ENCODE assay signal across 8 cellular contexts in genomic region chrX:71095033-71095432, GRCh38. TPM values are rescaled to one million over a fixed set of nuclear protein-coding genes. Genes with fewer than 3 reads are reported as not detected.
DNase-seq lines count a peak whose midpoint lies in the region; ATAC-seq and TF ChIP-seq lines count a peak whose summit lies in the region.

No MANE protein-coding gene starts in this region.

- peaks cover 29% of the 10 kb centered on the region for H3K4me1 ChIP-seq in CD8-positive, alpha-beta T cell (ENCODE audit: insufficient read depth, low read length)
- H3K4me1 ChIP-seq in duodenal mucosa (ENCODE audit: control insufficient read depth in 1 of 2, insufficient read depth in 2 of 2, low read length in 2 of 2) (peaks cover 10 to 21% of the 10 kb centered on the region in 2 donors), neuron (ENCODE audit: insufficient read depth, low read length) (no peaks in the 10 kb centered on the region)

- intact Hi-C loops in CD8-positive, alpha-beta T cell (cut with DNase I, micrococcal nuclease) = loop anchor here (1.0 to 10.0 kb wide), 7 partner anchors 27 to 640 kb away; partner anchors contain the start of genes OGT (in 2 of the 2), SNX12 (in 2 of the 2) and TAF1 (in 2 of the 2)

- ATAC-seq in CD8-positive, alpha-beta T cell = no peak
- ATAC-seq in GM18498 (IDR thresholded peaks at IDR 0.05; ENCODE audit: unreplicated experiment) (no peak), HG03354 (IDR thresholded peaks at IDR 0.05; ENCODE audit: poor library complexity, severe bottlenecking, unreplicated experiment) (no peak)

- H3K4me3 Mint-ChIP-seq in CD8-positive, alpha-beta T cell = peak overlapping the region; percentile 93

- no peaks in the 10 kb centered on the region for H3K27me3 Mint-ChIP-seq in CD8-positive, alpha-beta T cell (ENCODE audit: low read depth)

- H3K27ac ChIP-seq in CD8-positive, alpha-beta T cell (ENCODE audit: low read depth, low read length) = peak overlapping the region; percentile 34
- no peak overlapping the region for H3K27ac ChIP-seq in duodenal mucosa (ENCODE audit: low read depth, low read length)

- H3K36me3 ChIP-seq in CD8-positive, alpha-beta T cell (ENCODE audit: insufficient read depth, low read length) = no peaks in the 10 kb centered on the region
- H3K36me3 ChIP-seq in duodenal mucosa (ENCODE audit: control insufficient read depth in 1 of 2, insufficient read depth in 2 of 2, low read length in 2 of 2) (no peaks in the 10 kb centered on the region), neuron (ENCODE audit: insufficient read depth, low read length) (no peaks in the 10 kb centered on the region)

- DNase-seq in CD8-positive, alpha-beta T cell = no peak
- DNase-seq in LNCaP clone FGC (ENCODE audit: low read depth) (no peak), SIG-M5 treated with dmso at 0.1 percent for 504 hours (lab: John Stamatoyannopoulos, UW; ENCODE audit: unreplicated experiment) (no peak)
- no peak for DNase-seq in activated CD8-positive, alpha-beta memory T cell treated with anti-CD3 and anti-CD28 coated beads, Interleukin-2, amount 50 U/mL, for 4 hours

- peak overlapping the region; percentile 60 for H3K27ac Mint-ChIP-seq in CD8-positive, alpha-beta T cell

- no peaks in the 10 kb centered on the region for H3K27me3 ChIP-seq in CD8-positive, alpha-beta T cell (ENCODE audit: insufficient read depth, low read length)
- H3K27me3 ChIP-seq in duodenal mucosa (ENCODE audit: control insufficient read depth in 1 of 2, insufficient read depth in 2 of 2, low read length in 2 of 2) (no peaks in the 10 kb centered on the region), neuron (ENCODE audit: insufficient read depth, low read length) (no peaks in the 10 kb centered on the region)

- CTCF ChIA-PET in CD8-positive, alpha-beta T cell (lab: Charles Lee) = no interaction called here

- H3K4me3 ChIP-seq in CD8-positive, alpha-beta T cell (ENCODE audit: low read depth, low read length) = peak overlapping the region; percentile 73
- H3K4me3 ChIP-seq in LNCaP clone FGC (ENCODE audit: low read depth, low read length) (peak overlapping the region; percentile 60), duodenal mucosa (ENCODE audit: low read depth in 1 of 2, low read length in 2 of 2) (peak overlapping the region; percentile 66 to 86), neuron (ENCODE audit: low read length) (peak overlapping the region; percentile 59)

- peaks cover 4% of the 10 kb centered on the region for H3K36me3 Mint-ChIP-seq in CD8-positive, alpha-beta T cell

- TF ChIP-seq CTCF in CD8-positive, alpha-beta T cell (IDR thresholded peaks at IDR 0.05) = no peak
- TF ChIP-seq CTCF in LNCaP clone FGC (IDR thresholded peaks at IDR 0.05; ENCODE audit: control insufficient read depth, extremely low read depth, insufficient read depth) = no peak

- H3K4me1 Mint-ChIP-seq in CD8-positive, alpha-beta T cell (ENCODE audit: low read depth) = peaks cover 35% of the 10 kb centered on the region

- POLR2A ChIA-PET in CD8-positive, alpha-beta T cell (lab: Charles Lee) = no interaction called here

- peak overlapping the region; percentile 47 to 61 for H3K9ac ChIP-seq in duodenal mucosa (ENCODE audit: low read depth in 1 of 2, low read length in 2 of 2)

- no peaks in the 10 kb centered on the region for H3K9me3 ChIP-seq in CD8-positive, alpha-beta T cell (ENCODE audit: low read length)
- H3K9me3 ChIP-seq in duodenal mucosa (ENCODE audit: control insufficient read depth in 1 of 2, low read length in 2 of 2) (no peaks in the 10 kb centered on the region), neuron (ENCODE audit: low read length) (no peaks in the 10 kb centered on the region)

- no peaks in the 10 kb centered on the region for H3K9me3 Mint-ChIP-seq in CD8-positive, alpha-beta T cell

- peak overlapping the region; percentile 42 for H2AFZ ChIP-seq in neuron (ENCODE audit: low read depth, low read length)

RNA-seq across cellular contexts. Expression of gene FOXO4, which starts 0.6 kb away (rescaled TPM):
- 10 to 100 TPM; 24.1 to 32.6 TPM for total RNA-seq in CD8-positive, alpha-beta T cell

RNA-seq across cellular contexts. Expression of gene CXorf65, which starts 11.5 kb away (rescaled TPM):
- 10 to 100 TPM; 51.0 to 57.6 TPM for total RNA-seq in CD8-positive, alpha-beta T cell

RNA-seq across cellular contexts. Expression of gene IL2RG, which starts 16.3 kb away (rescaled TPM):
- 100 to 1,000 TPM; 166 to 197 TPM for total RNA-seq in CD8-positive, alpha-beta T cell

RNA-seq across cellular contexts. Expression of gene MED12, which starts 23.4 kb away (rescaled TPM):
- total RNA-seq in CD8-positive, alpha-beta T cell = 10 to 100 TPM; 54.5 to 57.4 TPM

RNA-seq across cellular contexts. Expression of gene SNX12, which starts 26.9 kb away (rescaled TPM):
- total RNA-seq in CD8-positive, alpha-beta T cell = 10 to 100 TPM; 23.9 to 27.1 TPM
